ENCODE assay signal across 8 cellular contexts in genomic region chr12:120228041-120228290, GRCh38. TPM values are rescaled to one million over a fixed set of nuclear protein-coding genes. Genes with fewer than 3 reads are reported as not detected.
DNase-seq lines count a peak whose midpoint lies in the region; ATAC-seq and TF ChIP-seq lines count a peak whose summit lies in the region.

No MANE protein-coding gene starts in this region.

- H3K27ac ChIP-seq in HUES64 (ENCODE audit: low read depth, low read length) (peak overlapping the region; percentile 97), colonic mucosa (peak overlapping the region; percentile 86)

- H3K36me3 Mint-ChIP-seq in CD14-positive monocyte (peaks cover 33 to 56% of the 10 kb centered on the region in 2 donors), natural killer cell (no peaks in the 10 kb centered on the region)

- intact Hi-C loops in CD14-positive monocyte (cut with micrococcal nuclease): loop anchor here (2.0 kb wide), 1 partner anchor 37 kb away; the partner anchor contains the start of gene PXN (in 2 of the 2)
- intact Hi-C loops in colonic mucosa (cut with DNase I): loop anchor here (2.0 kb wide), 1 partner anchor 39 kb away; no protein-coding TSS in a partner anchor
- intact Hi-C loops in natural killer cell (cut with micrococcal nuclease): loop anchor here (1.0 kb wide), 1 partner anchor 37 kb away; the partner anchor contains the start of gene PXN

- TF ChIP-seq CTCF in CD14-positive monocyte (IDR thresholded peaks at IDR 0.05): no peak
- no peak for TF ChIP-seq CTCF in colonic mucosa (IDR thresholded peaks at IDR 0.05)
- no peak for TF ChIP-seq CTCF in natural killer cell (IDR thresholded peaks at IDR 0.05)

- 34% methylated on average over 3 of the region's 3 CpGs for WGBS in HUES64

- no peak overlapping the region; the same call in 1 of the 2 replicates for H3K4me3 ChIP-seq in HUES64 (ENCODE audit: low read length)
- H3K4me3 ChIP-seq in colonic mucosa: no peak overlapping the region

- H3K36me3 ChIP-seq in HUES64 (ENCODE audit: insufficient read depth, low read length) (peaks cover 23% of the 10 kb centered on the region), colonic mucosa (no peaks in the 10 kb centered on the region)

- DNase-seq in CD14-positive monocyte (ENCODE audit: low spot score) (no peak), colonic mucosa (no peak), natural killer cell (no peak), dedifferentiated amniotic fluid mesenchymal stem cell (ENCODE audit: extremely low spot score) (no peak), CD1c-positive myeloid dendritic cell (ENCODE audit: extremely low spot score) (no peak)

- H3K27me3 Mint-ChIP-seq in CD14-positive monocyte (ENCODE audit: low read depth in 3 of 3) (peaks cover 0 to 3% (median 1%) of the 10 kb centered on the region in 3 donors), natural killer cell (ENCODE audit: low read depth in 2 of 2) (no peaks in the 10 kb centered on the region)

- H3K9me3 ChIP-seq in HUES64 (ENCODE audit: insufficient read depth, low read depth, low read length): no peaks in the 10 kb centered on the region
- no peaks in the 10 kb centered on the region for H3K9me3 ChIP-seq in colonic mucosa

- H3K27me3 ChIP-seq in HUES64 (ENCODE audit: insufficient read depth, low read length): no peaks in the 10 kb centered on the region
- H3K27me3 ChIP-seq in colonic mucosa: no peaks in the 10 kb centered on the region

- H3K27ac Mint-ChIP-seq in CD14-positive monocyte (peak overlapping the region; percentile 52 to 98 (median 80)), natural killer cell (peak overlapping the region; percentile 76 to 84)

- H3K9ac ChIP-seq in HUES64 (ENCODE audit: low read depth, low read length): peak overlapping the region; percentile 89
- peak overlapping the region in 1 of 2 donors; percentile 65 for H3K9ac ChIP-seq in colonic mucosa (ENCODE audit: low read depth in 2 of 2, low read length in 2 of 2)

- H3K4me1 ChIP-seq in HUES64 (ENCODE audit: insufficient read depth, low read length) (peaks cover 61% of the 10 kb centered on the region), colonic mucosa (peaks cover 53% of the 10 kb centered on the region)

- H3K4me3 Mint-ChIP-seq in CD14-positive monocyte (peak overlapping the region; percentile 47 to 89), natural killer cell (peak overlapping the region; percentile 89)

- H3K4me1 Mint-ChIP-seq in CD14-positive monocyte (peaks cover 86% of the 10 kb centered on the region), natural killer cell (peaks cover 85 to 95% of the 10 kb centered on the region in 2 donors)

- peaks cover 0 to 1% (median 0%) of the 10 kb centered on the region in 7 donors for H3K9me3 Mint-ChIP-seq in CD14-positive monocyte
- H3K9me3 Mint-ChIP-seq in natural killer cell: no peaks in the 10 kb centered on the region

- ATAC-seq in natural killer cell (peak in 1 of 3 donors; percentile 1), GM21423 (IDR thresholded peaks at IDR 0.05; ENCODE audit: unreplicated experiment) (no peak), HG02852 (IDR thresholded peaks at IDR 0.05; ENCODE audit: unreplicated experiment) (no peak)

RNA-seq across cellular contexts. Expression of gene RPLP0, which starts 27.1 kb away (rescaled TPM):
- 100 to 1,000 TPM; 650 to 651 TPM for polyA plus RNA-seq in CD14-positive monocyte
- polyA plus RNA-seq in HUES64 (2013, experiment 1 of 2): 3,198 TPM
- 3,274 TPM for polyA plus RNA-seq in HUES64 (2013, experiment 2 of 2)
- total RNA-seq in colonic mucosa (1,000 to 10,000 TPM; 1,834 to 2,096 TPM), natural killer cell (100 to 1,000 TPM; 587 to 791 (median 689) TPM)

RNA-seq across cellular contexts. Expression of gene GCN1, which starts 33.5 kb away (rescaled TPM):
- polyA plus RNA-seq in CD14-positive monocyte: 1 to 10 TPM; 5.0 to 8.3 TPM
- polyA plus RNA-seq in HUES64 (2013, experiment 1 of 2): 47.5 TPM
- polyA plus RNA-seq in HUES64 (2013, experiment 2 of 2): 48.9 TPM
- total RNA-seq in colonic mucosa (100 to 1,000 TPM in 1 of 2 donors, 10 to 100 TPM in 1; 53.4 to 144 TPM), natural killer cell (100 to 1,000 TPM; 119 to 141 (median 120) TPM)

RNA-seq across cellular contexts. Expression of gene PXN, which starts 37.6 kb away (rescaled TPM):
- 10 to 100 TPM; 62.5 to 98.4 TPM for polyA plus RNA-seq in CD14-positive monocyte
- 46.3 TPM for polyA plus RNA-seq in HUES64 (2013, experiment 1 of 2)
- polyA plus RNA-seq in HUES64 (2013, experiment 2 of 2): 52.9 TPM
- total RNA-seq in colonic mucosa (100 to 1,000 TPM; 133 to 142 TPM), natural killer cell (100 to 1,000 TPM; 436 to 504 (median 478) TPM)
